9 cellular contexts compared by ENCODE assay signal in the genomic region with DNA sequence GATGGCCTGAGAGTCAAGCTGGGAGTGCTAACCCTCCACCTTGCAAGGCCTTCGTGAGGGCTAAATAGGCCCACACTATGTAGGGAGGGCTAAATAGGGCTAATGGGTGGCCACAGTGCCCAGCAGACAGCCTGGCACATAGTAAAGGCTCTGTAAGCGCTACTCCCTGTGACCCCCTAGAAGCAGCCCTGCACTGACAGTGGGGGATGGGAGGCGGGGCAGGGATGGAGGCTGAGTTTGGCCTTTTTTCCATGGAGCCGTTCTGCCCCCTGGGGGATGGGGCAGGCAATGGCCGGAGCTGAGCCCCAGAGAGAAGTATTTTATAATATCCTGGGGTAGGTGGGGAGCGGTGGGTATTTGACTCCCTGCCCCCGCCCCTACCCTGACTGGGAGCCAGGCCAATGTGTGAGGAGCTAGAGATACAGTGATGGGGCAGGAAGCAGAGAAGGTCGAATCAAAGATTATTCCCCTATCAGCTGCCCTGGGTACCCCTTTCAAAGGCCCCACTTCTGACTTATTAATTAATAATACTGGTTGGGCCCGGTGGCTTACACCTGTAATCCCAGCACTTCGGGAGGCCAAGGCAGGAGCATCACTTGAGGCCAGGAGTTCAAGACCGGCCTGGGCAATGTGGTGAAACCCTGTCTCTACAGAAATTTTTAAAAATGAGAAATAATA. TPM values are rescaled to one million over a fixed set of nuclear protein-coding genes. Genes with fewer than 3 reads are reported as not detected.
DNase-seq lines count a peak whose midpoint lies in the region; ATAC-seq, FAIRE-seq and TF ChIP-seq lines count a peak whose summit lies in the region.
"Had no signal": no experiment of that assay in that cellular context is flagged by ENCODE, and none has a peak within 500 bp of the region (broad histone marks: within the 10 kb centered on the region; RNA-seq: fewer than 3 reads in every experiment).

No MANE protein-coding gene starts in this region.

- no peak overlapping the region for H3K9ac ChIP-seq in PC-3 (ENCODE audit: low read length)

- no peak for FAIRE-seq in GM19239 (lab: Jason Lieb, UNC)
- FAIRE-seq: islet of Langerhans had no signal

- H3K9me3 ChIP-seq in PC-3 (ENCODE audit: low read length) = no peaks in the 10 kb centered on the region

- no TSS peak for BruUV-seq in PC-3 (replicated peaks; lab: Mats Ljungman, UMichigan)

- ATAC-seq in PC-3 (peak; percentile 84), left colon (peak; percentile 84), GM21515 (IDR thresholded peaks at IDR 0.05; ENCODE audit: unreplicated experiment) (no peak), GM18520 (IDR thresholded peaks at IDR 0.05; ENCODE audit: unreplicated experiment) (no peak)
- ATAC-seq in stimulated activated naive CD8-positive, alpha-beta T cell treated with anti-CD3 and anti-CD28 coated beads, Interleukin-15, Interleukin-2, amounts not matched to agents 100 U/mL and 50 U/mL, for 24 hours = no peak

- H3K9me2 ChIP-seq in PC-3 (replicated peaks; ENCODE audit: low read length) = no peaks in the 10 kb centered on the region

- H2AFZ ChIP-seq in PC-3 (ENCODE audit: low read length) = no peak overlapping the region

- no peaks in the 10 kb centered on the region for H3F3A ChIP-seq in PC-3 (ENCODE audit: low read length, unreplicated experiment)

- H3K27ac ChIP-seq in PC-3 (ENCODE audit: low read length) = no peak overlapping the region

- H3K4me2 ChIP-seq in PC-3 (ENCODE audit: low read length) = no peak overlapping the region

- H3K36me3 ChIP-seq in PC-3 (ENCODE audit: low read depth, low read length) = no peaks in the 10 kb centered on the region

- no peaks in the 10 kb centered on the region for H3K79me2 ChIP-seq in PC-3 (ENCODE audit: low read length)

- H3K27me3 ChIP-seq in PC-3 (ENCODE audit: low read length) = no peaks in the 10 kb centered on the region

- TF ChIP-seq CTCF in PC-3 (conservative IDR thresholded peaks at IDR 0.05; ENCODE audit: low read depth, low read length) = peak; percentile 86
- TF ChIP-seq CTCF in cardiac fibroblast (IDR thresholded peaks at IDR 0.05; ENCODE audit: low read depth, low read length) = peak; percentile 86

- H3K4me3 ChIP-seq in PC-3 (ENCODE audit: low read length) = no peak overlapping the region
- no peak overlapping the region for H3K4me3 ChIP-seq in cardiac fibroblast (replicated peaks in 1 of 2; ENCODE audit: low read depth in 2 of 2, low read length in 2 of 2)

- CTCF ChIA-PET in PC-3 (lab: Charles Lee) = no interaction called here

- H4K20me1 ChIP-seq in PC-3 (ENCODE audit: low read length) = no peaks in the 10 kb centered on the region

- H3K4me1 ChIP-seq in PC-3 (ENCODE audit: insufficient read depth, low read length) = no peaks in the 10 kb centered on the region

- intact Hi-C loops in PC-3 (cut with micrococcal nuclease) (loop anchor here (1.0 to 10.0 kb wide), 4 partner anchors 226 to 506 kb away; no protein-coding TSS in a partner anchor), left colon (cut with DNase I, micrococcal nuclease) (no loop called here)

- POLR2A ChIA-PET in PC-3 (lab: Charles Lee; ENCODE audit: unreplicated experiment) = no interaction called here

- DNase-seq in AG20443 (ENCODE audit: low spot score) (peak; percentile 94), GM19239 (ENCODE audit: insufficient read length, low spot score) (peak; percentile 46), PC-3 (peak; percentile 64), cardiac fibroblast (ENCODE audit: low read depth in 2 of 2) (peak; percentile 33 to 47), left colon (peak in 1 of 2 donors; percentile 50)
- DNase-seq in stimulated activated naive CD8-positive, alpha-beta T cell treated with anti-CD3 and anti-CD28 coated beads, Interleukin-15, Interleukin-2, amounts not matched to agents 100 U/mL and 50 U/mL, for 24 hours = peak; percentile 55

RNA-seq across cellular contexts. Expression of a gene that starts 42.3 kb away (rescaled TPM):
- not detected in 2 replicates for total RNA-seq in PC-3 (2014; rRNA removed)
- total RNA-seq in left colon = not detected

Comparison
In these comparisons a context has a peak if more than half of its experiments do, and no peak if none do; other contexts are left out.
1. ATAC-seq: peak in PC-3 (single experiment) and left colon (single experiment); none in stimulated activated naive CD8-positive, alpha-beta T cell treated with anti-CD3 and anti-CD28 coated beads, Interleukin-15, Interleukin-2, amounts not matched to agents 100 U/mL and 50 U/mL, for 24 hours (single experiment), GM21515 (single experiment) and GM18520 (single experiment).